In genomic region chr22:43050995-43051394, GRCh38 we compare ENCODE assay signal across 32 cellular contexts. TPM values are rescaled to one million over a fixed set of nuclear protein-coding genes. Genes with fewer than 3 reads are reported as not detected.
DNase-seq lines count a peak whose midpoint lies in the region; ATAC-seq and TF ChIP-seq lines count a peak whose summit lies in the region.
"Had no signal": no experiment of that assay in that cellular context is flagged by ENCODE, and none has a peak within 500 bp of the region (broad histone marks: within the 10 kb centered on the region; RNA-seq: fewer than 3 reads in every experiment).

No MANE protein-coding gene starts in this region.

- in situ Hi-C loops in SK-MEL-5 (cut with HindIII; ENCODE audit: low pct_unique_long_range_greater_than_20kb, low sequenced_read_pairs): no loop called here

- no peaks in the 10 kb centered on the region for H3K9me3 Mint-ChIP-seq in T-helper 2 cell treated with Interferon-gamma antibody and Interleukin-4, amounts not matched to agents 5 μg/mL and 100 μg/mL, for 36 hours

- H3K9me3 ChIP-seq in BE2C: no peaks in the 10 kb centered on the region
- H3K9me3 ChIP-seq: breast epithelium, SJSA1, stomach, uterus had no signal

- H3K27me3 Mint-ChIP-seq in T-helper 2 cell treated with Interferon-gamma antibody and Interleukin-4, amounts not matched to agents 5 μg/mL and 100 μg/mL, for 36 hours (ENCODE audit: low read depth): no peaks in the 10 kb centered on the region
- H3K27me3 Mint-ChIP-seq: activated naive CD8-positive, alpha-beta T cell; progenitor cell of endocrine pancreas had no signal

- H3K4me3 Mint-ChIP-seq in T-helper 2 cell treated with Interferon-gamma antibody and Interleukin-4, amounts not matched to agents 5 μg/mL and 100 μg/mL, for 36 hours: no peak overlapping the region
- H3K4me3 Mint-ChIP-seq: activated naive CD8-positive, alpha-beta T cell had no signal

- DNase-seq in BE2C (no peak), SK-MEL-5 (ENCODE audit: low read depth, low spot score) (peak; percentile 53), iPS DF 4.7 (ENCODE audit: extremely low read depth, low spot score) (peak; percentile 41), 8988T (no peak)
- no peak for DNase-seq in T-helper 2 cell treated with Interferon-gamma antibody and Interleukin-4, amounts not matched to agents 5 μg/mL and 100 μg/mL, for 36 hours (ENCODE audit: low spot score)
- DNase-seq: activated CD4-positive, alpha-beta T cell treated with anti-CD3 and anti-CD28 coated beads, Interleukin-2, amount 50 U/mL, for 1 hour; activated CD4-positive, CD25-positive, alpha-beta regulatory T cell; activated effector memory CD4-positive, alpha-beta T cell treated with anti-CD3 and anti-CD28 coated beads, Interleukin-2, amount 50 U/mL, for 16 hours; activated T-cell treated with anti-CD3 and anti-CD28 coated beads, Interleukin-2, amount 50 U/mL, for 1 hour; anterior cingulate cortex; DMS79; GF-D8; HCEC 1CT; hypothalamus; Kasumi-1; kidney; left ventricle myocardium superior; NCI-H1417 treated with DMSO at 0.1 percent for 48 hours; NCI-H2081; NCI-H226; NCI-H774; stimulated activated CD8-positive, alpha-beta memory T cell treated with anti-CD3 and anti-CD28 coated beads, Interleukin-4, amount 100 ng/mL, for 48 hours; stomach; uterus had no signal

- ATAC-seq in GM21515 (IDR thresholded peaks at IDR 0.05; ENCODE audit: unreplicated experiment) (no peak), HG02885 (IDR thresholded peaks at IDR 0.05; ENCODE audit: poor library complexity, unreplicated experiment) (no peak)
- ATAC-seq: left ventricle myocardium superior, sciatic nerve had no signal

- no peaks in the 10 kb centered on the region for H3K4me1 Mint-ChIP-seq in T-helper 2 cell treated with Interferon-gamma antibody and Interleukin-4, amounts not matched to agents 5 μg/mL and 100 μg/mL, for 36 hours (ENCODE audit: low read depth)

- no peaks in the 10 kb centered on the region for H3K36me3 Mint-ChIP-seq in T-helper 2 cell treated with Interferon-gamma antibody and Interleukin-4, amounts not matched to agents 5 μg/mL and 100 μg/mL, for 36 hours (ENCODE audit: low read depth)

- TF ChIP-seq CTCF in BE2C (IDR thresholded peaks at IDR 0.05; ENCODE audit: low read depth, low read length) (peak; percentile 14; the same call in 1 of the 2 replicates), GM12873 (IDR thresholded peaks at IDR 0.05; ENCODE audit: insufficient read depth, low read depth, low read length, missing control alignments) (peak; percentile 18)

- H3K36me3 ChIP-seq in BE2C: no peaks in the 10 kb centered on the region
- H3K36me3 ChIP-seq: breast epithelium, uterus had no signal

- no peaks in the 10 kb centered on the region for H3K27me3 ChIP-seq in BE2C
- H3K27me3 ChIP-seq: breast epithelium, SJSA1, stomach, uterus had no signal

- no peak overlapping the region for H3K27ac Mint-ChIP-seq in T-helper 2 cell treated with Interferon-gamma antibody and Interleukin-4, amounts not matched to agents 5 μg/mL and 100 μg/mL, for 36 hours
- H3K27ac Mint-ChIP-seq: activated naive CD8-positive, alpha-beta T cell; progenitor cell of endocrine pancreas had no signal

- H3K4me3 ChIP-seq in BE2C (ENCODE audit: low read depth, low read length): no peak overlapping the region
- H3K4me3 ChIP-seq: breast epithelium, SJSA1, stomach, uterus had no signal

- H3K4me1 ChIP-seq in BE2C: no peaks in the 10 kb centered on the region
- H3K4me1 ChIP-seq: breast epithelium, stomach, uterus had no signal

RNA-seq across cellular contexts. Expression of gene PACSIN2, which starts 36.0 kb away (rescaled TPM):
- 45.9 TPM for polyA plus RNA-seq in BE2C (2012; ENCODE audit: insufficient read depth, insufficient read length, low read depth)
- 197 and 210 TPM in 2 replicates for total RNA-seq in SK-MEL-5 (2014; rRNA removed; shearing (Covaris generic))
- polyA plus RNA-seq in SK-MEL-5 (2015; cell fraction: cytosol; rRNA removed): 359 and 404 TPM in 2 replicates
- 298 and 306 TPM in 2 replicates for polyA plus RNA-seq in SK-MEL-5 (2015; cell fraction: nucleus; rRNA removed)

RNA-seq across cellular contexts. Expression of gene TTLL1, which starts 38.2 kb away (rescaled TPM):
- 12.1 TPM for polyA plus RNA-seq in BE2C (2012; ENCODE audit: insufficient read depth, insufficient read length, low read depth)
- 5.8 and 6.2 TPM in 2 replicates for total RNA-seq in SK-MEL-5 (2014; rRNA removed; shearing (Covaris generic))
- 7.6 TPM in 2 replicates for polyA plus RNA-seq in SK-MEL-5 (2015; cell fraction: cytosol; rRNA removed)
- 1.7 and 2.3 TPM in 2 replicates for polyA plus RNA-seq in SK-MEL-5 (2015; cell fraction: nucleus; rRNA removed)

RNA-seq across cellular contexts. Expression of gene BIK, which starts 59.6 kb away (rescaled TPM):
- polyA plus RNA-seq in BE2C (2012; ENCODE audit: insufficient read depth, insufficient read length, low read depth): 1.7 TPM
- total RNA-seq in SK-MEL-5 (2014; rRNA removed; shearing (Covaris generic)): 8.0 and 9.2 TPM in 2 replicates
- 5.7 and 5.8 TPM in 2 replicates for polyA plus RNA-seq in SK-MEL-5 (2015; cell fraction: cytosol; rRNA removed)
- 0.35 and 0.52 TPM in 2 replicates for polyA plus RNA-seq in SK-MEL-5 (2015; cell fraction: nucleus; rRNA removed)
- total RNA-seq: left ventricle myocardium superior, sciatic nerve had no signal

Comparison
In these comparisons a context has a peak if more than half of its experiments do, and no peak if none do; other contexts are left out.
1. DNase-seq: peak in SK-MEL-5 (single experiment) and iPS DF 4.7 (single experiment); none in BE2C (single experiment), T-helper 2 cell treated with Interferon-gamma antibody and Interleukin-4, amounts not matched to agents 5 μg/mL and 100 μg/mL, for 36 hours (single experiment) and 8988T (single experiment).